18 cellular contexts compared by ENCODE assay signal in the genomic region with DNA sequence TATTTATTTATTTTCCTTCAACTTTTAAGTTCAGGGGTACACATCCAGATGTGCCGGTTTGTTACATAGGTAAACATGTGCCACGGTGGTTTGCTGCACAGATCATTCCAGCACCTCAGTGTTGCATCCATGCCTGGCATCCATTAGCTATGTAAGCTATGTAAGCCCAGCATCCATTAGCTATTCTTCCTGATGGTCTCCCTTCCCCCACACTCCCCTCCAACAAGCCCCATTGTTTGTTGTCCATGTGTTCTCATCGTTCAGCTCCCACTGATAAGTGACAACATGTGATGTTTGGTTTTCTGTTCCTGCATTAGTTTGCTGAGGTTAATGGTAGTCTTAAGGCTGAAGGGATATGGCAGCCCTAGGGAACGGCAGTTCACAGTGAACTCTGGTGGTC.
DNase-seq lines count a peak whose midpoint lies in the region; ATAC-seq and FAIRE-seq lines count a peak whose summit lies in the region.
"Had no signal": no experiment of that assay in that cellular context is flagged by ENCODE, and none has a peak within 500 bp of the region (broad histone marks: within the 10 kb centered on the region; RNA-seq: fewer than 3 reads in every experiment).

No MANE protein-coding gene starts in this region.

- no peak for ATAC-seq in HG02798 (IDR thresholded peaks at IDR 0.05; ENCODE audit: poor library complexity, unreplicated experiment)
- no peak for ATAC-seq in GM19455 (IDR thresholded peaks at IDR 0.05; ENCODE audit: unreplicated experiment)

- WGBS in mesodermal cell (ENCODE audit: insufficient coverage in 2 of 2), 2 experiments: 94 to 97% methylated on average over 3 of the region's 4 CpGs

- peak; percentile 52 for FAIRE-seq in HTR-8/SVneo (lab: Jason Lieb, UNC)

- H3K4me1 ChIP-seq in SJSA1 (replicated peaks): peaks cover 25% of the 10 kb centered on the region
- H3K4me1 ChIP-seq in mesodermal cell (ENCODE audit: control insufficient read depth, insufficient read depth, low read length, poor library complexity, severe bottlenecking): peaks cover 11% of the 10 kb centered on the region
- peaks cover 21% of the 10 kb centered on the region for H3K4me1 ChIP-seq in skeletal muscle satellite cell (ENCODE audit: control insufficient read depth, insufficient read depth, low read length)

- peak overlapping the region; percentile 32 for H3K9ac ChIP-seq in skeletal muscle satellite cell (ENCODE audit: low read depth, low read length)

- no peak for DNase-seq in HTR-8/SVneo (ENCODE audit: insufficient read length, low spot score)
- no peak for DNase-seq in SJSA1 (ENCODE audit: low read depth in 1 of 2, low spot score in 2 of 2)
- no peak for DNase-seq in DMS79 treated with DMSO at 0.1 percent for 48 hours (lab: John Stamatoyannopoulos, UW)
- DNase-seq: ACHN; Caco-2; CD4-positive, CD25-positive, alpha-beta regulatory T cell; DMS153; EL; H9; NCI-H187; NCI-H2171 treated with DMSO at 0.1 percent for 48 hours; NCI-H446 treated with DMSO at 0.1 percent for 48 hours; Right ventricle myocardium superior had no signal

- H3K9me3 ChIP-seq in SJSA1 (replicated peaks) (no peaks in the 10 kb centered on the region), mesodermal cell (ENCODE audit: control insufficient read depth, low read length) (no peaks in the 10 kb centered on the region), skeletal muscle satellite cell (replicated peaks; ENCODE audit: low read length) (no peaks in the 10 kb centered on the region)
- H3K9me3 ChIP-seq: Caco-2 had no signal

- H3K4me3 ChIP-seq in SJSA1 (no peak overlapping the region), mesodermal cell (ENCODE audit: extremely low read depth, insufficient read depth, low read length, poor library complexity, severe bottlenecking) (no peak overlapping the region), skeletal muscle satellite cell (ENCODE audit: low read length) (no peak overlapping the region)

- H3K4me2 ChIP-seq in skeletal muscle satellite cell (ENCODE audit: low read length): no peak overlapping the region

- H3K27me3 ChIP-seq in SJSA1 (replicated peaks): no peaks in the 10 kb centered on the region
- no peaks in the 10 kb centered on the region for H3K27me3 ChIP-seq in skeletal muscle satellite cell (ENCODE audit: control insufficient read depth, insufficient read depth, low read length)

- H3K27ac ChIP-seq in SJSA1: peak overlapping the region; percentile 81; the same call in 1 of the 2 replicates
- peak overlapping the region; percentile 92 for H3K27ac ChIP-seq in mesodermal cell (ENCODE audit: low read depth, low read length, severe bottlenecking)
- H3K27ac ChIP-seq: HL-60 had no signal

- H3K36me3 ChIP-seq in SJSA1: no peaks in the 10 kb centered on the region
- H3K36me3 ChIP-seq in mesodermal cell (ENCODE audit: control insufficient read depth, insufficient read depth, low read length): no peaks in the 10 kb centered on the region
- H3K36me3 ChIP-seq in skeletal muscle satellite cell (ENCODE audit: insufficient read depth, low read length): no peaks in the 10 kb centered on the region
